In genomic region chr1:5340560-5341130, GRCh38 we compare ENCODE assay signal across 27 cellular contexts.
"Had no signal": no experiment of that assay in that cellular context is flagged by ENCODE, and none has a peak within 500 bp of the region (broad histone marks: within the 10 kb centered on the region; RNA-seq: fewer than 3 reads in every experiment).

No MANE protein-coding gene starts in this region.

- H3K4me3 Mint-ChIP-seq: activated CD8-positive, alpha-beta T cell treated with anti-CD3 and anti-CD28 coated beads, Interleukin-2, amount 10 ng/mL, durations not matched to agents 7 days and 5 days; activated naive CD8-positive, alpha-beta T cell treated with anti-CD3 and anti-CD28 coated beads, Interleukin-2, amount 10 ng/mL, durations not matched to agents 7 days and 5 days; T-helper 17 cell; WTC11 had no signal

- H3K4me1 ChIP-seq: adrenal gland, SJCRH30 had no signal

- H3K27me3 ChIP-seq: adrenal gland had no signal

- H3K36me3 Mint-ChIP-seq: activated naive CD8-positive, alpha-beta T cell treated with anti-CD3 and anti-CD28 coated beads, Interleukin-2, amount 10 ng/mL, durations not matched to agents 7 days and 5 days had no signal

- DNase-seq: activated CD4-positive, alpha-beta T cell treated with anti-CD3 and anti-CD28 coated beads for 48 hours; activated CD4-positive, alpha-beta T cell treated with anti-CD3 and anti-CD28 coated beads, Interleukin-2, amount 50 U/mL, for 4 hours; activated CD4-positive, CD25-positive, alpha-beta regulatory T cell treated with anti-CD3 and anti-CD28 coated beads, Interleukin-2, amount 50 U/mL, for 72 hours; activated CD8-positive, alpha-beta memory T cell treated with anti-CD3 and anti-CD28 coated beads, Interleukin-2, amount 50 U/mL, for 48 hours; activated CD8-positive, alpha-beta T cell treated with anti-CD3 and anti-CD28 coated beads, Interleukin-2, amount 10 ng/mL, durations not matched to agents 7 days and 5 days; activated naive CD4-positive, alpha-beta T cell treated with anti-CD3 and anti-CD28 coated beads, Interleukin-2, amount 50 U/mL, for 16 hours; activated naive CD8-positive, alpha-beta T cell treated with anti-CD3 and anti-CD28 coated beads, Interleukin-2, amount 10 ng/mL, durations not matched to agents 7 days and 5 days; activated T-cell treated with anti-CD3 and anti-CD28 coated beads, Interleukin-2, amount 50 U/mL, for 1 hour; adrenal gland; cerebellar nuclear complex; Kasumi-1; NCI-H1092; NCI-H1417; NCI-H2029 treated with DMSO at 0.1 percent for 48 hours; NCI-H2171 treated with DMSO at 0.1 percent for 48 hours; NCI-H226; NCI-H510A; NCI-H526 treated with DMSO at 0.1 percent for 48 hours; NCI-H82; Right ventricle myocardium superior; RPMI8226; SJCRH30; T-helper 17 cell; T-helper 9 cell had no signal

- H3K9me3 ChIP-seq: adrenal gland, SJCRH30 had no signal

- H3K4me1 Mint-ChIP-seq: WTC11 had no signal

- H3K4me3 ChIP-seq: adrenal gland, K562, SJCRH30 had no signal

- H3K27me3 Mint-ChIP-seq: activated naive CD8-positive, alpha-beta T cell treated with anti-CD3 and anti-CD28 coated beads, Interleukin-2, amount 10 ng/mL, durations not matched to agents 7 days and 5 days had no signal

- H3K27ac Mint-ChIP-seq: activated CD8-positive, alpha-beta T cell treated with anti-CD3 and anti-CD28 coated beads, Interleukin-2, amount 10 ng/mL, durations not matched to agents 7 days and 5 days; activated naive CD8-positive, alpha-beta T cell treated with anti-CD3 and anti-CD28 coated beads, Interleukin-2, amount 10 ng/mL, durations not matched to agents 7 days and 5 days; WTC11 had no signal

- H3K27ac ChIP-seq: adrenal gland, SJCRH30 had no signal

- H3K9me3 Mint-ChIP-seq: activated naive CD8-positive, alpha-beta T cell treated with anti-CD3 and anti-CD28 coated beads, Interleukin-2, amount 10 ng/mL, durations not matched to agents 7 days and 5 days had no signal

- ATAC-seq: activated CD8-positive, alpha-beta T cell treated with anti-CD3 and anti-CD28 coated beads, Interleukin-2, amount 10 ng/mL, durations not matched to agents 7 days and 5 days; K562; Panc1; T-helper 17 cell; WTC11 had no signal

- H3K36me3 ChIP-seq: adrenal gland, SJCRH30 had no signal
